1 cellular context compared by ENCODE assay signal in the genomic region with DNA sequence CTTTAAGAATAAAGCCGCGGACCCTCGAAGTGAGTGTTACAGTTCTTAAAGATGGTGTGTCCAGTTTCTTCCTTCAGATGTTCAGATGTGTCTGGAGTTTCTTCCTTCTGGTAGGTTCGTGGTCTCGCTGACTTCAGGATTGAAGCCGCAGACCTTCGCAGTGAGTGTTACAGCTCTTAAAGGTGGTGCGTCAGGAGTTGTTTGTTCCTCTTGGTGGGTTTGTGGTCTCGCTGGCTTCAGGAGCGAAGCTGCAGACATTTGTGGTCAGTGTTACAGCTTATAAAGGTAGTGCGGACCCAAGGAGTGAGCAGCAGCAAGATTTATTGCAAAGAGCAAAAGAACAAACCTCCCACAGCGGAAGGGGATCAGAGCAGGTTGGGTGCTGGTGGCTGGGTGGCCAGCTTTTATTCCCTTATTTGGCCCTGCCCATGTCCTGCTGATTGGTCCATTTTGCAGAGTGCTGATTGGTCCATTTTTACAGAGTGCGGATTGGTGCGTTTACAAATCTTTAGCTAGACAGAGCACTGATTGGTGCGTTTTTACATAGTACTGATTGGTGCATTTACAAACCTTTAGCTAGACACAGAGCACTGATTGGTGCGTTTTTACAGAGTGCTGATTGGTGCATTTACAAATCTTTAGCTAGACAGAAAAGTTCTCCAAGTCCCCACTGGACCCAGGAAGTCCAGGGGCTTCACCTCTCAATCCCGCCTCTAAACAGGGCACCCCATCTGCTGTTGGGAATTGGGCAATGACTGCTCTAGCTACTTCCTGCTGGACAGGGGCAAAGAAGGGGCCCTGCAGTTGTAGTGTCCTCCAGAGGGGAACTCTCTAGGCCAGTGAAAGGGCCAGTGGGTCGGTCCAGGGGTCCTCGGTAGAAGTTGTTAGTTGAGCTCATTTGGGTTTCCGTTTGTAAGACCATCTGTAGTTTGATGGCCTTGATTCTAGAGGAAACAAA.
TF ChIP-seq lines count a peak whose summit lies in the region.
"Not testable (repeated sequence)": the region's sequence is repeated elsewhere in the genome, so short reads cannot be mapped to it uniquely, and the experiment has no call there.

No MANE protein-coding gene starts in this region.

TF ChIP-seq in K562, 482 proteins besides CTCF, POLR2A, EP300 and RAD21 (continues in another document):
- TF ChIP-seq POLR2G (IDR thresholded peaks at IDR 0.05; ENCODE audit: low read depth, low read length) (peak; percentile 72), POLR2AphosphoS5 (IDR thresholded peaks at IDR 0.05; ENCODE audit: control insufficient read depth, insufficient read depth, low read depth, low read length) (peak; percentile 85), ASH1L (IDR thresholded peaks at IDR 0.05; ENCODE audit: borderline replicate concordance, low read depth, partially characterized antibody) (peak; percentile 91), KDM5B (IDR thresholded peaks at IDR 0.05; ENCODE audit: insufficient replicate concordance, low read depth, low read length) (peak; percentile 86), RCOR1 (IDR thresholded peaks at IDR 0.05; ENCODE audit: borderline replicate concordance in 1 of 2, low read depth in 2 of 2, low read length in 2 of 2) (0 out of 4 replicates have a peak, but pooled peaks of 1 of the 2 experiments have one; percentile 27), SUPT5H (IDR thresholded peaks at IDR 0.05) (peak; percentile 94), TAF1 (IDR thresholded peaks at IDR 0.05; ENCODE audit: control insufficient read depth, extremely low read depth, insufficient read depth, low read length, severe bottlenecking) (peak; percentile 67), ZNF316 (IDR thresholded peaks at IDR 0.05) (peak; percentile 85), SOX6 (IDR thresholded peaks at IDR 0.05) (0 out of 2 replicates have a peak, but pooled peaks have one; percentile 28), KDM1A (IDR thresholded peaks at IDR 0.05) (peak in 1 of 2 experiments; percentile 52; a peak in 1 of 4 replicates), CEBPG (tag; conservative IDR thresholded peaks at IDR 0.05 in 1 of 2, IDR thresholded peaks at IDR 0.05 in 1 of 2) (peak in 1 of 2 experiments; percentile 25; a peak in 1 of 4 replicates), RBFOX2 (IDR thresholded peaks at IDR 0.05; ENCODE audit: low read depth, low read length) (peak; percentile 34; the same call in 1 of the 2 replicates), MAFG (tag; conservative IDR thresholded peaks at IDR 0.05) (peak; percentile 29; the same call in 1 of the 2 replicates), FOS (IDR thresholded peaks at IDR 0.05; ENCODE audit: extremely low read depth, insufficient read length) (peak; percentile 66), GTF2F1 (IDR thresholded peaks at IDR 0.05; ENCODE audit: low read depth, low read length) (0 out of 2 replicates have a peak, but pooled peaks have one; percentile 69), NRF1 (conservative IDR thresholded peaks at IDR 0.05 in 1 of 2, IDR thresholded peaks at IDR 0.05 in 1 of 2) (peak in 1 of 2 experiments; percentile 33; a peak in 2 of 4 replicates), NFYB (IDR thresholded peaks at IDR 0.05; ENCODE audit: extremely low read depth, insufficient read length) (peak; percentile 96), CHCHD3 (CRISPR knock-in tag; IDR thresholded peaks at IDR 0.05) (0 out of 2 replicates have a peak, but pooled peaks have one; percentile 35), C11orf30 (IDR thresholded peaks at IDR 0.05; ENCODE audit: low read depth) (peak; percentile 57; the same call in 1 of the 2 replicates), NONO (IDR thresholded peaks at IDR 0.05; ENCODE audit: low read depth in 2 of 2, low read length in 1 of 2) (0 out of 4 replicates have a peak, but pooled peaks of 1 of the 2 experiments have one; percentile 41), GTF2E2 (tag; IDR thresholded peaks at IDR 0.05) (peak; percentile 55; the same call in 1 of the 2 replicates), CBX1 (IDR thresholded peaks at IDR 0.05; ENCODE audit: low read depth) (peak; percentile 45; the same call in 1 of the 2 replicates), GTF2A2 (tag; IDR thresholded peaks at IDR 0.05) (0 out of 2 replicates have a peak, but pooled peaks have one; percentile 24), SRF (CRISPR knock-in tag; IDR thresholded peaks at IDR 0.05) (peak in 1 of 2 experiments; percentile 94; a peak in 2 of 4 replicates), MTA3 (IDR thresholded peaks at IDR 0.05; ENCODE audit: borderline replicate concordance) (peak; percentile 96), TOE1 (IDR thresholded peaks at IDR 0.05; ENCODE audit: borderline replicate concordance) (0 out of 2 replicates have a peak, but pooled peaks have one; percentile 19), TBP (optimal IDR thresholded peaks at IDR 0.05; ENCODE audit: low read depth, low read length) (peak; percentile 70), POLR2H (tag; IDR thresholded peaks at IDR 0.05; ENCODE audit: low read depth) (peak; percentile 95), NCOR1 (IDR thresholded peaks at IDR 0.05) (0 out of 2 replicates have a peak, but pooled peaks have one; percentile 14), CC2D1A (IDR thresholded peaks at IDR 0.05) (peak; percentile 95), SP1 (CRISPR knock-in tag; IDR thresholded peaks at IDR 0.05) (peak; percentile 77; the same call in 1 of the 2 replicates), POLR2AphosphoS2 (IDR thresholded peaks at IDR 0.05; ENCODE audit: low read length) (0 out of 2 replicates have a peak, but pooled peaks have one; percentile 44), MBD2 (IDR thresholded peaks at IDR 0.05; ENCODE audit: borderline replicate concordance, low read depth) (peak; percentile 86; the same call in 1 of the 2 replicates), ESRRA (IDR thresholded peaks at IDR 0.05; ENCODE audit: borderline replicate concordance, low read depth) (peak; percentile 9; the same call in 1 of the 2 replicates), POLR2B (IDR thresholded peaks at IDR 0.05; ENCODE audit: low read depth, partially characterized antibody) (peak; percentile 89)
- TF ChIP-seq, protein P1, sequence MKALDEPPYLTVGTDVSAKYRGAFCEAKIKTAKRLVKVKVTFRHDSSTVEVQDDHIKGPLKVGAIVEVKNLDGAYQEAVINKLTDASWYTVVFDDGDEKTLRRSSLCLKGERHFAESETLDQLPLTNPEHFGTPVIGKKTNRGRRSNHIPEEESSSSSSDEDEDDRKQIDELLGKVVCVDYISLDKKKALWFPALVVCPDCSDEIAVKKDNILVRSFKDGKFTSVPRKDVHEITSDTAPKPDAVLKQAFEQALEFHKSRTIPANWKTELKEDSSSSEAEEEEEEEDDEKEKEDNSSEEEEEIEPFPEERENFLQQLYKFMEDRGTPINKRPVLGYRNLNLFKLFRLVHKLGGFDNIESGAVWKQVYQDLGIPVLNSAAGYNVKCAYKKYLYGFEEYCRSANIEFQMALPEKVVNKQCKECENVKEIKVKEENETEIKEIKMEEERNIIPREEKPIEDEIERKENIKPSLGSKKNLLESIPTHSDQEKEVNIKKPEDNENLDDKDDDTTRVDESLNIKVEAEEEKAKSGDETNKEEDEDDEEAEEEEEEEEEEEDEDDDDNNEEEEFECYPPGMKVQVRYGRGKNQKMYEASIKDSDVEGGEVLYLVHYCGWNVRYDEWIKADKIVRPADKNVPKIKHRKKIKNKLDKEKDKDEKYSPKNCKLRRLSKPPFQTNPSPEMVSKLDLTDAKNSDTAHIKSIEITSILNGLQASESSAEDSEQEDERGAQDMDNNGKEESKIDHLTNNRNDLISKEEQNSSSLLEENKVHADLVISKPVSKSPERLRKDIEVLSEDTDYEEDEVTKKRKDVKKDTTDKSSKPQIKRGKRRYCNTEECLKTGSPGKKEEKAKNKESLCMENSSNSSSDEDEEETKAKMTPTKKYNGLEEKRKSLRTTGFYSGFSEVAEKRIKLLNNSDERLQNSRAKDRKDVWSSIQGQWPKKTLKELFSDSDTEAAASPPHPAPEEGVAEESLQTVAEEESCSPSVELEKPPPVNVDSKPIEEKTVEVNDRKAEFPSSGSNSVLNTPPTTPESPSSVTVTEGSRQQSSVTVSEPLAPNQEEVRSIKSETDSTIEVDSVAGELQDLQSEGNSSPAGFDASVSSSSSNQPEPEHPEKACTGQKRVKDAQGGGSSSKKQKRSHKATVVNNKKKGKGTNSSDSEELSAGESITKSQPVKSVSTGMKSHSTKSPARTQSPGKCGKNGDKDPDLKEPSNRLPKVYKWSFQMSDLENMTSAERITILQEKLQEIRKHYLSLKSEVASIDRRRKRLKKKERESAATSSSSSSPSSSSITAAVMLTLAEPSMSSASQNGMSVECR (CRISPR knock-in tag; IDR thresholded peaks at IDR 0.05) = peak; percentile 12
- TF ChIP-seq, protein P2, sequence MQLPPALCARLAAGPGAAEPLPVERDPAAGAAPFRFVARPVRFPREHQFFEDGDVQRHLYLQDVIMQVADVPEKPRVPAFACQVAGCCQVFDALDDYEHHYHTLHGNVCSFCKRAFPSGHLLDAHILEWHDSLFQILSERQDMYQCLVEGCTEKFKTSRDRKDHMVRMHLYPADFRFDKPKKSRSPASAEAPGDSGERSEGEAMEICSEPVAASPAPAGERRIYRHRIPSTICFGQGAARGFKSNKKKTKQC (CRISPR knock-in tag; IDR thresholded peaks at IDR 0.05) = 0 out of 2 replicates have a peak, but pooled peaks have one; percentile 30
- TF ChIP-seq CEBPG (CRISPR knock-in tag; IDR thresholded peaks at IDR 0.05); TOE1 (CRISPR knock-in tag; IDR thresholded peaks at IDR 0.05; ENCODE audit: borderline replicate concordance, low read depth): not testable (repeated sequence)
- TF ChIP-seq, protein P3, sequence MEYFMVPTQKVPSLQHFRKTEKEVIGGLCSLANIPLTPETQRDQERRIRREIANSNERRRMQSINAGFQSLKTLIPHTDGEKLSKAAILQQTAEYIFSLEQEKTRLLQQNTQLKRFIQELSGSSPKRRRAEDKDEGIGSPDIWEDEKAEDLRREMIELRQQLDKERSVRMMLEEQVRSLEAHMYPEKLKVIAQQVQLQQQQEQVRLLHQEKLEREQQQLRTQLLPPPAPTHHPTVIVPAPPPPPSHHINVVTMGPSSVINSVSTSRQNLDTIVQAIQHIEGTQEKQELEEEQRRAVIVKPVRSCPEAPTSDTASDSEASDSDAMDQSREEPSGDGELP (CRISPR knock-in tag; IDR thresholded peaks at IDR 0.05; ENCODE audit: borderline replicate concordance) = peak; percentile 18; the same call in 1 of the 2 replicates
- TF ChIP-seq, protein P4, sequence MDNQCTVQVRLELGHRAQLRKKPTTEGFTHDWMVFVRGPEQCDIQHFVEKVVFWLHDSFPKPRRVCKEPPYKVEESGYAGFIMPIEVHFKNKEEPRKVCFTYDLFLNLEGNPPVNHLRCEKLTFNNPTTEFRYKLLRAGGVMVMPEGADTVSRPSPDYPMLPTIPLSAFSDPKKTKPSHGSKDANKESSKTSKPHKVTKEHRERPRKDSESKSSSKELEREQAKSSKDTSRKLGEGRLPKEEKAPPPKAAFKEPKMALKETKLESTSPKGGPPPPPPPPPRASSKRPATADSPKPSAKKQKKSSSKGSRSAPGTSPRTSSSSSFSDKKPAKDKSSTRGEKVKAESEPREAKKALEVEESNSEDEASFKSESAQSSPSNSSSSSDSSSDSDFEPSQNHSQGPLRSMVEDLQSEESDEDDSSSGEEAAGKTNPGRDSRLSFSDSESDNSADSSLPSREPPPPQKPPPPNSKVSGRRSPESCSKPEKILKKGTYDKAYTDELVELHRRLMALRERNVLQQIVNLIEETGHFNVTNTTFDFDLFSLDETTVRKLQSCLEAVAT (IDR thresholded peaks at IDR 0.05) = peak; percentile 59 to 83; a peak in 3 of 4 replicates
- TF ChIP-seq, protein P5, sequence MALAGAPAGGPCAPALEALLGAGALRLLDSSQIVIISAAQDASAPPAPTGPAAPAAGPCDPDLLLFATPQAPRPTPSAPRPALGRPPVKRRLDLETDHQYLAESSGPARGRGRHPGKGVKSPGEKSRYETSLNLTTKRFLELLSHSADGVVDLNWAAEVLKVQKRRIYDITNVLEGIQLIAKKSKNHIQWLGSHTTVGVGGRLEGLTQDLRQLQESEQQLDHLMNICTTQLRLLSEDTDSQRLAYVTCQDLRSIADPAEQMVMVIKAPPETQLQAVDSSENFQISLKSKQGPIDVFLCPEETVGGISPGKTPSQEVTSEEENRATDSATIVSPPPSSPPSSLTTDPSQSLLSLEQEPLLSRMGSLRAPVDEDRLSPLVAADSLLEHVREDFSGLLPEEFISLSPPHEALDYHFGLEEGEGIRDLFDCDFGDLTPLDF (CRISPR knock-in tag; IDR thresholded peaks at IDR 0.05) = peak; percentile 57
- TF ChIP-seq, protein P6, sequence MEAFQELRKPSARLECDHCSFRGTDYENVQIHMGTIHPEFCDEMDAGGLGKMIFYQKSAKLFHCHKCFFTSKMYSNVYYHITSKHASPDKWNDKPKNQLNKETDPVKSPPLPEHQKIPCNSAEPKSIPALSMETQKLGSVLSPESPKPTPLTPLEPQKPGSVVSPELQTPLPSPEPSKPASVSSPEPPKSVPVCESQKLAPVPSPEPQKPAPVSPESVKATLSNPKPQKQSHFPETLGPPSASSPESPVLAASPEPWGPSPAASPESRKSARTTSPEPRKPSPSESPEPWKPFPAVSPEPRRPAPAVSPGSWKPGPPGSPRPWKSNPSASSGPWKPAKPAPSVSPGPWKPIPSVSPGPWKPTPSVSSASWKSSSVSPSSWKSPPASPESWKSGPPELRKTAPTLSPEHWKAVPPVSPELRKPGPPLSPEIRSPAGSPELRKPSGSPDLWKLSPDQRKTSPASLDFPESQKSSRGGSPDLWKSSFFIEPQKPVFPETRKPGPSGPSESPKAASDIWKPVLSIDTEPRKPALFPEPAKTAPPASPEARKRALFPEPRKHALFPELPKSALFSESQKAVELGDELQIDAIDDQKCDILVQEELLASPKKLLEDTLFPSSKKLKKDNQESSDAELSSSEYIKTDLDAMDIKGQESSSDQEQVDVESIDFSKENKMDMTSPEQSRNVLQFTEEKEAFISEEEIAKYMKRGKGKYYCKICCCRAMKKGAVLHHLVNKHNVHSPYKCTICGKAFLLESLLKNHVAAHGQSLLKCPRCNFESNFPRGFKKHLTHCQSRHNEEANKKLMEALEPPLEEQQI (IDR thresholded peaks at IDR 0.05) = peak; percentile 85
- TF ChIP-seq, protein P7, sequence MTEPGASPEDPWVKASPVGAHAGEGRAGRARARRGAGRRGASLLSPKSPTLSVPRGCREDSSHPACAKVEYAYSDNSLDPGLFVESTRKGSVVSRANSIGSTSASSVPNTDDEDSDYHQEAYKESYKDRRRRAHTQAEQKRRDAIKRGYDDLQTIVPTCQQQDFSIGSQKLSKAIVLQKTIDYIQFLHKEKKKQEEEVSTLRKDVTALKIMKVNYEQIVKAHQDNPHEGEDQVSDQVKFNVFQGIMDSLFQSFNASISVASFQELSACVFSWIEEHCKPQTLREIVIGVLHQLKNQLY (CRISPR knock-in tag; conservative IDR thresholded peaks at IDR 0.05) = 0 out of 4 replicates have a peak, but pooled peaks of 1 of the 2 experiments have one; percentile 50
